In genomic region chr16:11029948-11030347, GRCh38 we compare ENCODE assay signal across 17 cellular contexts.
DNase-seq lines count a peak whose midpoint lies in the region; ATAC-seq, FAIRE-seq and TF ChIP-seq lines count a peak whose summit lies in the region.
"Had no signal": no experiment of that assay in that cellular context is flagged by ENCODE, and none has a peak within 500 bp of the region (broad histone marks: within the 10 kb centered on the region; RNA-seq: fewer than 3 reads in every experiment).

No MANE protein-coding gene starts in this region.

- no peak for TF ChIP-seq RAD21 in HepG2 (CRISPR knock-in tag; IDR thresholded peaks at IDR 0.05)

- intact Hi-C loops in HepG2 (cut with micrococcal nuclease; ENCODE audit: unreplicated experiment), result no loop called here
- intact Hi-C loops in right lobe of liver (cut with DNase I), result no loop called here

- H3K36me3 ChIP-seq in HepG2 (replicated peaks in 1 of 2; ENCODE audit: control insufficient read depth in 1 of 2, insufficient read depth in 2 of 2, low read length in 2 of 2) (peaks cover 6 to 9% of the 10 kb centered on the region in 2 experiments; a peak in 4 of 5 replicates), right lobe of liver (peaks cover 0 to 22% (median 7%) of the 10 kb centered on the region in 4 donors), bronchial epithelial cell (ENCODE audit: control insufficient read depth, insufficient read depth, low read length) (peaks cover 5% of the 10 kb centered on the region)

- CTCF ChIA-PET in HepG2 (lab: Yijun Ruan, JAX; ENCODE audit: low intra/inter-chr PET ratio, low total read pairs), result no interaction called here

- no peak for FAIRE-seq in HepG2 (lab: Jason Lieb, UNC)
- no peak for FAIRE-seq in bronchial epithelial cell (lab: Jason Lieb, UNC)
- FAIRE-seq: A204.1, GM12892 had no signal

- TF ChIP-seq CTCF in HepG2 (CRISPR knock-in tag; IDR thresholded peaks at IDR 0.05) (no peak), right lobe of liver (IDR thresholded peaks at IDR 0.05) (no peak), bronchial epithelial cell (IDR thresholded peaks at IDR 0.05; ENCODE audit: insufficient read depth, low read length, severe bottlenecking) (no peak)

- H3K27me3 ChIP-seq in HepG2 (ENCODE audit: control insufficient read depth in 1 of 2, insufficient read depth in 2 of 2, low read length in 2 of 2) (no peaks in the 10 kb centered on the region), right lobe of liver (no peaks in the 10 kb centered on the region), bronchial epithelial cell (ENCODE audit: control insufficient read depth, insufficient read depth, low read length) (no peaks in the 10 kb centered on the region)

- no peak for ATAC-seq in HepG2
- no peak for ATAC-seq in right lobe of liver
- ATAC-seq: Panc1 had no signal

- no peaks in the 10 kb centered on the region for H3K79me2 ChIP-seq in HepG2 (ENCODE audit: insufficient read depth, low read length)

- BruUV-seq in HepG2 (replicated peaks; lab: Mats Ljungman, UMichigan), result no TSS peak

- H3K4me2 ChIP-seq in HepG2 (ENCODE audit: low read depth, low read length), result no peak overlapping the region

- TF ChIP-seq EP300 in HepG2 (IDR thresholded peaks at IDR 0.05; ENCODE audit: low read depth in 2 of 2, low read length in 2 of 2) (no peak), HepG2 (CRISPR knock-in tag; IDR thresholded peaks at IDR 0.05; ENCODE audit: borderline replicate concordance) (no peak)

- H2AFZ ChIP-seq in HepG2 (ENCODE audit: low read length), result no peak overlapping the region

- peaks cover 13% of the 10 kb centered on the region for H3K9me3 ChIP-seq in HepG2 (ENCODE audit: low read length)
- no peaks in the 10 kb centered on the region for H3K9me3 ChIP-seq in right lobe of liver

- POLR2A ChIA-PET in HepG2 (lab: Yijun Ruan, JAX), result no interaction called here

- H3K4me3 ChIP-seq in HepG2 (replicated peaks in 1 of 3; ENCODE audit: insufficient read depth in 1 of 3, low read depth in 2 of 3, low read length in 3 of 3) (no peak overlapping the region), right lobe of liver (no peak overlapping the region), bronchial epithelial cell (ENCODE audit: low read depth, low read length) (no peak overlapping the region)

- no peak overlapping the region for H3K27ac ChIP-seq in HepG2 (ENCODE audit: extremely low read length, insufficient read depth, low read length)
- no peak overlapping the region for H3K27ac ChIP-seq in right lobe of liver

- no peaks in the 10 kb centered on the region for H4K20me1 ChIP-seq in HepG2 (ENCODE audit: insufficient read depth, low read length)

- no peak overlapping the region for H3K9ac ChIP-seq in HepG2 (ENCODE audit: insufficient read depth, low read depth, low read length)

- in situ Hi-C loops in HepG2 (cut with HindIII; ENCODE audit: extremely low pct_ligation_motif_present, low pct_unique_long_range_greater_than_20kb), result no loop called here

- H3K4me1 ChIP-seq in HepG2 (ENCODE audit: insufficient read depth, low read length) (no peaks in the 10 kb centered on the region), right lobe of liver (peaks cover 0 to 9% (median 0%) of the 10 kb centered on the region in 4 donors)

- DNase-seq in HepG2 (ENCODE audit: low spot score) (no peak), right lobe of liver (no peak), bronchial epithelial cell (ENCODE audit: low read depth) (peak; percentile 68), iris pigment epithelial cell (ENCODE audit: low read depth) (peak; percentile 45), amniotic stem cell (lab: John Stamatoyannopoulos, UW) (no peak), NK-92 (lab: John Stamatoyannopoulos, UW; ENCODE audit: unreplicated experiment) (no peak)
- no peak for DNase-seq in activated CD8-positive, alpha-beta memory T cell treated with anti-CD3 and anti-CD28 coated beads, Interleukin-2, amount 50 U/mL, for 48 hours
- DNase-seq: C1 segment of cervical spinal cord, DND-41, NCI-H1092, NCI-H146, NCI-H2081, NCI-H748 treated with DMSO at 0.1 percent for 48 hours, SHP77 had no signal

- no peak for TF ChIP-seq POLR2A in HepG2 (IDR thresholded peaks at IDR 0.05; ENCODE audit: insufficient read depth in 1 of 2, low read depth in 2 of 2, low read length in 2 of 2)
- TF ChIP-seq POLR2A in right lobe of liver (IDR thresholded peaks at IDR 0.05), result no peak

TF ChIP-seq in HepG2, 621 proteins besides CTCF, POLR2A, EP300 and RAD21:
- peak; percentile 6 for TF ChIP-seq HNRNPK (IDR thresholded peaks at IDR 0.05; ENCODE audit: low read depth, low read length, poor library complexity, severe bottlenecking)
- no peak for TF ChIP-seq ZNF512 (CRISPR knock-in tag; IDR thresholded peaks at IDR 0.05)
- TF ChIP-seq ZUFSP (CRISPR knock-in tag; IDR thresholded peaks at IDR 0.05; ENCODE audit: borderline replicate concordance), result no peak

Comparison
In these comparisons a context has a peak if more than half of its experiments do, and no peak if none do; other contexts are left out.
1. DNase-seq: peak in bronchial epithelial cell (single experiment) and iris pigment epithelial cell (single experiment); none in HepG2 (single experiment), right lobe of liver (0 of 3), amniotic stem cell (single experiment), activated CD8-positive, alpha-beta memory T cell treated with anti-CD3 and anti-CD28 coated beads, Interleukin-2, amount 50 U/mL, for 48 hours (single experiment) and NK-92 (single experiment).